20 cellular contexts compared by ENCODE assay signal in the genomic region with DNA sequence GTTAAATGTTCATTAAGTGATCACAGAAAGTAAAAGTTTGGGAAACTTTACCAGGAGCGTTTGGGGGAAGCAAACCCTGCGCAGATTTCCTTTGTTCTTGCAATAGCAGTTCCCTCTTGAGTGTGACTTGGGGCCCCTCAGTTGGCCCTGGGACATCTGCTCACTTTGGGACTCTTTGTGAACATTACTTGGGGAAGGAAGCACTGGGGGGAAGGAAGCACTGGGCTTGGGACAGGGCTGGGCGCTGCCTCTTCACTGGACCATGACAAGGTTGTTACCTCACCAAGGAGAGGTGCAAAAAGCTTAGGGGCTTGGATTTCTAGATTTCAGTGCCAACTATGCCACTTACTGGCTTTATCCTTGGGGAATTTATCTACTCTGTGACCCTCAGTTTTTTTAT.
"Had no signal": no experiment of that assay in that cellular context is flagged by ENCODE, and none has a peak within 500 bp of the region (broad histone marks: within the 10 kb centered on the region; RNA-seq: fewer than 3 reads in every experiment).

No MANE protein-coding gene starts in this region.

- H3K79me2 ChIP-seq: hepatocyte had no signal

- H3K36me3 ChIP-seq: gastroesophageal sphincter, prostate gland, upper lobe of left lung, WERI-Rb-1 had no signal

- H3K4me2 ChIP-seq: hepatocyte had no signal

- H3K4me1 ChIP-seq: body of pancreas, gastroesophageal sphincter, prostate gland, upper lobe of left lung had no signal

- H3K4me3 ChIP-seq: body of pancreas, gastroesophageal sphincter, hepatocyte, prostate gland, upper lobe of left lung had no signal

- DNase-seq: activated CD4-positive, alpha-beta T cell treated with anti-CD3 and anti-CD28 coated beads for 48 hours; activated CD8-positive, alpha-beta memory T cell treated with anti-CD3 and anti-CD28 coated beads for 24 hours; activated naive CD4-positive, alpha-beta T cell treated with anti-CD3 and anti-CD28 coated beads, Interleukin-2, amount 50 U/mL, for 16 hours; cortex of kidney; effector memory CD4-positive, alpha-beta T cell; nucleus accumbens; stimulated activated CD4-positive, alpha-beta T cell treated with anti-CD3 and anti-CD28 coated beads, Interleukin-12 subunit alpha, Interleukin-12 subunit beta, amount 100 ng/mL, for 4 hours; stimulated activated naive CD4-positive, alpha-beta T cell; substantia nigra; T-cell; T1000; WERI-Rb-1 had no signal

- H3K36me3 Mint-ChIP-seq: natural killer cell treated with Interleukin-12 subunit alpha and Interleukin-12 subunit beta and Interleukin-15 and Interleukin-18, amount 100 ng/mL, for 72 hours; T-cell had no signal

- H3K9me3 Mint-ChIP-seq: central memory CD8-positive, alpha-beta T cell; natural killer cell treated with Interleukin-12 subunit alpha and Interleukin-12 subunit beta and Interleukin-15 and Interleukin-18, amount 100 ng/mL, for 72 hours; T-cell had no signal

- H2AFZ ChIP-seq: hepatocyte had no signal

- H3K27me3 ChIP-seq: body of pancreas, gastroesophageal sphincter, hepatocyte, upper lobe of left lung had no signal

- H3K9me3 ChIP-seq: body of pancreas, gastroesophageal sphincter, prostate gland, upper lobe of left lung had no signal

- H3K27ac ChIP-seq: body of pancreas, epithelial cell of prostate, gastroesophageal sphincter, hepatocyte, prostate gland, upper lobe of left lung, WERI-Rb-1 had no signal

- H3K4me1 Mint-ChIP-seq: central memory CD8-positive, alpha-beta T cell; T-cell had no signal

- H3K4me3 Mint-ChIP-seq: central memory CD8-positive, alpha-beta T cell; natural killer cell treated with Interleukin-12 subunit alpha and Interleukin-12 subunit beta and Interleukin-15 and Interleukin-18, amount 100 ng/mL, for 72 hours; T-cell had no signal

- ATAC-seq: body of pancreas; gastroesophageal sphincter; natural killer cell treated with Interleukin-12 subunit alpha and Interleukin-12 subunit beta and Interleukin-15 and Interleukin-18, amount 100 ng/mL, for 72 hours; T-cell had no signal

- H3K27ac Mint-ChIP-seq: natural killer cell treated with Interleukin-12 subunit alpha and Interleukin-12 subunit beta and Interleukin-15 and Interleukin-18, amount 100 ng/mL, for 72 hours; T-cell had no signal
